In genomic region chr4:178789279-178789678, GRCh38 we compare ENCODE assay signal across 34 cellular contexts.
"Had no signal": no experiment of that assay in that cellular context is flagged by ENCODE, and none has a peak within 500 bp of the region (broad histone marks: within the 10 kb centered on the region; RNA-seq: fewer than 3 reads in every experiment).

No MANE protein-coding gene starts in this region.

- H3K27ac ChIP-seq: KMS-11 had no signal

- DNase-seq: Karpas-422, MG63, MV-4-11, NCI-H1048, NCI-H1092, NCI-H1092 treated with DMSO at 0.1 percent for 48 hours, NCI-H1105, NCI-H1105 treated with DMSO at 0.1 percent for 48 hours, NCI-H1417, NCI-H1417 treated with DMSO at 0.1 percent for 48 hours, NCI-H1436, NCI-H1436 treated with DMSO at 0.1 percent for 48 hours, NCI-H146, NCI-H1694, NCI-H1694 treated with DMSO at 0.1 percent for 48 hours, NCI-H187, NCI-H187 treated with DMSO at 0.1 percent for 48 hours, NCI-H1930, NCI-H2029, NCI-H2029 treated with DMSO at 0.1 percent for 48 hours, NCI-H2081, NCI-H2081 treated with DMSO at 0.1 percent for 48 hours, NCI-H2107, NCI-H2171, NCI-H2171 treated with DMSO at 0.1 percent for 48 hours, NCI-H2227 treated with DMSO at 0.1 percent for 48 hours, NCI-H226, NCI-H345, NCI-H446, NCI-H446 treated with DMSO at 0.1 percent for 48 hours, NCI-H510A, NCI-H510A treated with DMSO at 0.1 percent for 48 hours, NCI-H524 had no signal

- H3K36me3 ChIP-seq: MG63 had no signal

- H3K4me2 ChIP-seq: KMS-11 had no signal

- H3K9me3 ChIP-seq: MG63 had no signal

- H3K9ac ChIP-seq: KMS-11 had no signal

- H3K27me3 ChIP-seq: MG63 had no signal

- H3K4me3 ChIP-seq: MG63 had no signal
